18 cellular contexts compared by ENCODE assay signal in the genomic region with DNA sequence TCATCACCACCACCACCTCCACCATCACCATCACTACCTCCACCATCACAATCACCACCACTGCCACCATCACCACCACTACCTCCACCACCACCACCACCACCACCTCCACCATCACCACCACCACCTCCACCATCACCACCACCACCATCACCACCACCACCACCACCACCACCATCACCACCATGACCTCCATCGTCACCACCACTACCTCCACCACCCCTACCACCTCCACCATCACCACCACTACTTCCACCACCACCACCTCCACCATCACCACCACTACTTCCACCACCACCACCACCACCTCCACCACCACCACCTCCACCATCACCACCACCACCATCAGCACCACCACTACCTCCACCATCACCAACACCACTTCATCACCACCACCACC. TPM values are rescaled to one million over a fixed set of nuclear protein-coding genes. Genes with fewer than 3 reads are reported as not detected.
DNase-seq lines count a peak whose midpoint lies in the region; ATAC-seq, FAIRE-seq and TF ChIP-seq lines count a peak whose summit lies in the region.
"Had no signal": no experiment of that assay in that cellular context is flagged by ENCODE, and none has a peak within 500 bp of the region (broad histone marks: within the 10 kb centered on the region; RNA-seq: fewer than 3 reads in every experiment).

No MANE protein-coding gene starts in this region.

- H3K9me1 ChIP-seq in IMR-90 (ENCODE audit: insufficient read depth, low read length), result no peaks in the 10 kb centered on the region

- H3K36me3 ChIP-seq in IMR-90 (ENCODE audit: control insufficient read depth, insufficient read depth, low read length) (no peaks in the 10 kb centered on the region), H1 (ENCODE audit: control insufficient read depth in 2 of 4, insufficient read depth in 4 of 4, low read length in 3 of 4) (no peaks in the 10 kb centered on the region), aorta (ENCODE audit: control insufficient read depth in 1 of 2, insufficient read depth in 2 of 2, low read length in 1 of 2) (no peaks in the 10 kb centered on the region)
- H3K36me3 ChIP-seq: BLaER1 treated with 17β-estradiol and CSF1 and Interleukin-3, amounts not matched to agents 10 nM and 100 nM had no signal

- H2BK12ac ChIP-seq in H1 (ENCODE audit: low read depth, low read length), result peak overlapping the region; percentile 45; the same call in 1 of the 2 replicates

- H4K91ac ChIP-seq in IMR-90 (ENCODE audit: insufficient read depth, low read depth, low read length), result no peak overlapping the region
- peak overlapping the region; percentile 91 for H4K91ac ChIP-seq in H1 (replicated peaks; ENCODE audit: insufficient read length, low read length)

- no TSS peak for BruUV-seq in IMR-90 (replicated peaks; lab: Mats Ljungman, UMichigan)

- no peak for TF ChIP-seq POLR2A in IMR-90 (IDR thresholded peaks at IDR 0.05; ENCODE audit: low read depth, low read length)
- TF ChIP-seq POLR2A in H1 (IDR thresholded peaks at IDR 0.05; ENCODE audit: control extremely low read depth in 1 of 2, low read depth in 2 of 2, low read length in 2 of 2), result no peak

- TF ChIP-seq RAD21 in IMR-90 (IDR thresholded peaks at IDR 0.05; ENCODE audit: low read length) (no peak), H1 (IDR thresholded peaks at IDR 0.05 in 1 of 2, conservative IDR thresholded peaks at IDR 0.05 in 1 of 2; ENCODE audit: low read depth in 2 of 2, low read length in 2 of 2) (no peak)

- H3K4me2 ChIP-seq in IMR-90 (ENCODE audit: low read depth, low read length) (no peak overlapping the region), H1 (ENCODE audit: insufficient read depth in 1 of 2, low read depth in 2 of 2, low read length in 2 of 2) (no peak overlapping the region)
- H3K4me2 ChIP-seq: BLaER1 treated with 17β-estradiol and CSF1 and Interleukin-3, amounts not matched to agents 10 nM and 100 nM; SK-N-SH had no signal

- no peak overlapping the region for H2AFZ ChIP-seq in IMR-90 (replicated peaks; ENCODE audit: low read length, poor library complexity)
- H2AFZ ChIP-seq in H1 (ENCODE audit: low read length), result no peak overlapping the region
- H2AFZ ChIP-seq: GM23248 had no signal

- H3K9ac ChIP-seq in IMR-90 (ENCODE audit: low read depth, low read length), result no peak overlapping the region
- no peak overlapping the region for H3K9ac ChIP-seq in H1 (replicated peaks in 1 of 4; ENCODE audit: extremely low read depth in 1 of 4, low read depth in 3 of 4, low read length in 3 of 4)
- H3K9ac ChIP-seq: BLaER1 treated with 17β-estradiol and CSF1 and Interleukin-3, amounts not matched to agents 10 nM and 100 nM; GM23248; SK-N-SH had no signal

- POLR2A ChIA-PET in IMR-90 (lab: Charles Lee; ENCODE audit: unreplicated experiment), result no interaction called here
- POLR2A ChIA-PET in H1 (lab: Charles Lee; ENCODE audit: partially characterized antibody), result no interaction called here

- TF ChIP-seq EP300 in H1 (IDR thresholded peaks at IDR 0.05; ENCODE audit: borderline replicate concordance in 1 of 2, low read depth in 2 of 2, low read length in 2 of 2), result no peak

- no peak overlapping the region for H2AK5ac ChIP-seq in IMR-90 (ENCODE audit: low read depth, low read length)
- peak overlapping the region; percentile 70; the same call in 1 of the 2 replicates for H2AK5ac ChIP-seq in H1 (ENCODE audit: low read depth, low read length)

- no peaks in the 10 kb centered on the region for H3K79me2 ChIP-seq in H1 (ENCODE audit: control insufficient read depth in 1 of 2, insufficient read depth in 2 of 2, low read length in 2 of 2)

- no peaks in the 10 kb centered on the region for H4K20me1 ChIP-seq in IMR-90 (ENCODE audit: insufficient read depth, low read length)
- peaks cover 0 to 6% of the 10 kb centered on the region in 2 experiments for H4K20me1 ChIP-seq in H1 (replicated peaks in 1 of 2; ENCODE audit: control insufficient read depth in 1 of 2, insufficient read depth in 2 of 2, low read length in 2 of 2)
- H4K20me1 ChIP-seq: BLaER1 treated with 17β-estradiol and CSF1 and Interleukin-3, amounts not matched to agents 10 nM and 100 nM had no signal

- H4K8ac ChIP-seq in IMR-90 (ENCODE audit: low read depth in 2 of 2, low read length in 2 of 2) (no peak overlapping the region), H1 (ENCODE audit: extremely low read depth, insufficient read depth, low read length) (no peak overlapping the region)

- H3K4me1 ChIP-seq in IMR-90 (ENCODE audit: control insufficient read depth, insufficient read depth, low read length) (no peaks in the 10 kb centered on the region), H1 (replicated peaks in 1 of 4; ENCODE audit: control insufficient read depth in 3 of 4, insufficient read depth in 4 of 4, low read length in 3 of 4) (no peaks in the 10 kb centered on the region; a peak in 1 of 7 replicates), aorta (ENCODE audit: control insufficient read depth in 1 of 2, insufficient read depth in 2 of 2, low read length in 2 of 2) (no peaks in the 10 kb centered on the region)

- H2AK9ac ChIP-seq in IMR-90 (replicated peaks; ENCODE audit: low read depth, low read length, poor library complexity), result no peak overlapping the region

- H3K4ac ChIP-seq in IMR-90 (ENCODE audit: low read depth, low read length) (no peak overlapping the region), H1 (replicated peaks; ENCODE audit: insufficient read length, low read depth, low read length) (no peak overlapping the region)

- ATAC-seq in IMR-90 (ENCODE audit: low read depth) (no peak), aorta (ENCODE audit: low FRiP score) (no peak)
- ATAC-seq: HCT116, K562 had no signal

- H2BK5ac ChIP-seq in IMR-90 (ENCODE audit: low read depth, low read length, poor library complexity, severe bottlenecking), result peak overlapping the region; percentile 54
- H2BK5ac ChIP-seq in H1 (ENCODE audit: low read depth, low read length), result no peak overlapping the region; the same call in 1 of the 2 replicates

- H4K5ac ChIP-seq in IMR-90 (ENCODE audit: low read depth, low read length) (no peak overlapping the region), H1 (ENCODE audit: insufficient read length, low read depth, low read length) (no peak overlapping the region)

- no peaks in the 10 kb centered on the region for H3K4me1 Mint-ChIP-seq in osteocyte (ENCODE audit: unreplicated experiment)
- H3K4me1 Mint-ChIP-seq: CD8-positive, alpha-beta memory T cell had no signal

- peaks cover 40% of the 10 kb centered on the region for H3K9me3 Mint-ChIP-seq in osteocyte (ENCODE audit: unreplicated experiment)

- in situ Hi-C loops in IMR-90 (cut with MboI; ENCODE audit: low sequenced_read_pairs), result no loop called here

- no peak overlapping the region for H3K27ac ChIP-seq in IMR-90 (ENCODE audit: insufficient read depth, low read length)
- no peak overlapping the region for H3K27ac ChIP-seq in H1 (ENCODE audit: low read depth, low read length)
- H3K27ac ChIP-seq in aorta (ENCODE audit: low read depth in 1 of 2, low read length in 2 of 2), result no peak overlapping the region
- no peak overlapping the region for H3K27ac ChIP-seq in dorsolateral prefrontal cortex
- H3K27ac ChIP-seq: BLaER1 treated with 17β-estradiol and CSF1 and Interleukin-3, amounts not matched to agents 10 nM and 100 nM; GM23248 had no signal

- H3K27me3 ChIP-seq in IMR-90 (ENCODE audit: control insufficient read depth, insufficient read depth, low read length), result no peaks in the 10 kb centered on the region
- H3K27me3 ChIP-seq in H1 (replicated peaks in 1 of 4; ENCODE audit: control insufficient read depth in 3 of 4, extremely low read depth in 1 of 4, insufficient read depth in 3 of 4, low read length in 3 of 4), result no peaks in the 10 kb centered on the region; a peak in 1 of 7 replicates
- H3K27me3 ChIP-seq in aorta (ENCODE audit: control insufficient read depth in 1 of 2, insufficient read depth in 2 of 2, low read length in 1 of 2), result no peaks in the 10 kb centered on the region
- H3K27me3 ChIP-seq in dorsolateral prefrontal cortex, result no peaks in the 10 kb centered on the region
- H3K27me3 ChIP-seq: BLaER1 treated with 17β-estradiol and CSF1 and Interleukin-3, amounts not matched to agents 10 nM and 100 nM had no signal

- H3K56ac ChIP-seq in IMR-90 (ENCODE audit: extremely low read depth, insufficient read depth, low read length) (no peak overlapping the region), H1 (replicated peaks; ENCODE audit: insufficient read length, low read depth, low read length) (peak overlapping the region; percentile 92)

- CTCF ChIA-PET in IMR-90 (lab: Yijun Ruan, JAX) (no interaction called here), H1 (lab: Charles Lee; ENCODE audit: partially characterized antibody) (interaction anchor here (0.8 kb wide), 1 partner anchor 19 kb away, joined by 3 read pairs; no protein-coding TSS in a partner anchor)

- H2BK15ac ChIP-seq in IMR-90 (ENCODE audit: low read depth, low read length) (no peak overlapping the region), H1 (ENCODE audit: low read length) (peak overlapping the region; percentile 23; the same call in 1 of the 2 replicates)

- no peaks in the 10 kb centered on the region for H3K27me3 Mint-ChIP-seq in osteocyte (ENCODE audit: unreplicated experiment)
- H3K27me3 Mint-ChIP-seq: CD8-positive, alpha-beta memory T cell had no signal

- peaks cover 16% of the 10 kb centered on the region; the same call in 1 of the 2 replicates for H3K23me2 ChIP-seq in H1 (ENCODE audit: low read depth, low read length)

- H3K23ac ChIP-seq in IMR-90 (ENCODE audit: low read depth, low read length) (no peak overlapping the region), H1 (ENCODE audit: insufficient read length) (no peak overlapping the region)

- H3K4me3 ChIP-seq in IMR-90 (ENCODE audit: insufficient read depth, low read depth, low read length), result no peak overlapping the region
- H3K4me3 ChIP-seq in H1 (ENCODE audit: extremely low read depth in 1 of 4, insufficient read depth in 2 of 4, low read depth in 3 of 4, low read length in 4 of 4), result no peak overlapping the region
- H3K4me3 ChIP-seq in aorta (ENCODE audit: low read length in 2 of 2), result no peak overlapping the region
- H3K4me3 ChIP-seq in dorsolateral prefrontal cortex, result no peak overlapping the region
- H3K4me3 ChIP-seq: BLaER1 treated with 17β-estradiol and CSF1 and Interleukin-3, amounts not matched to agents 10 nM and 100 nM; GM23248; K562 had no signal

- H2BK120ac ChIP-seq in IMR-90 (ENCODE audit: low read depth, low read length), result no peak overlapping the region
- H2BK120ac ChIP-seq in H1 (replicated peaks; ENCODE audit: low read depth, low read length), result no peak overlapping the region

- no peak for TF ChIP-seq CTCF in IMR-90 (conservative IDR thresholded peaks at IDR 0.05; ENCODE audit: low read depth, low read length)
- no peak for TF ChIP-seq CTCF in H1 (IDR thresholded peaks at IDR 0.05; ENCODE audit: control extremely low read depth in 1 of 3, insufficient read depth in 1 of 3, low read depth in 1 of 3, low read length in 3 of 3)
- no peak for TF ChIP-seq CTCF in osteocyte (IDR thresholded peaks at IDR 0.05)
- no peak for TF ChIP-seq CTCF in dorsolateral prefrontal cortex (IDR thresholded peaks at IDR 0.05 in 54 of 56, conservative IDR thresholded peaks at IDR 0.05 in 2 of 56; ENCODE audit: low read depth in 1 of 56, partially characterized antibody in 56 of 56)

- no peak overlapping the region for H3K4me3 Mint-ChIP-seq in osteocyte (ENCODE audit: unreplicated experiment)
- H3K4me3 Mint-ChIP-seq: CD8-positive, alpha-beta memory T cell had no signal

- no peak overlapping the region for H3K27ac Mint-ChIP-seq in osteocyte (ENCODE audit: unreplicated experiment)
- H3K27ac Mint-ChIP-seq: CD8-positive, alpha-beta memory T cell had no signal

- H3K79me1 ChIP-seq in IMR-90 (ENCODE audit: low read depth in 1 of 2, low read length in 2 of 2) (no peaks in the 10 kb centered on the region), H1 (ENCODE audit: low read depth, low read length) (no peaks in the 10 kb centered on the region)

- dilution Hi-C loops in IMR-90 (cut with HindIII; ENCODE audit: low sequenced_read_pairs, unreplicated experiment), result no loop called here

- H3K18ac ChIP-seq in IMR-90 (ENCODE audit: low read depth, low read length) (no peak overlapping the region), H1 (ENCODE audit: extremely low read depth, low read length) (no peak overlapping the region)

- peaks cover 29% of the 10 kb centered on the region for H3K9me3 ChIP-seq in IMR-90 (ENCODE audit: control insufficient read depth, insufficient read depth, low read length)
- peaks cover 2 to 10% of the 10 kb centered on the region in 2 experiments; a peak in 2 of 4 replicates for H3K9me3 ChIP-seq in H1 (ENCODE audit: insufficient read depth in 2 of 2, low read depth in 1 of 2, low read length in 1 of 2)
- H3K9me3 ChIP-seq in aorta (ENCODE audit: control insufficient read depth, low read length), result no peaks in the 10 kb centered on the region
- H3K9me3 ChIP-seq: BLaER1 treated with 17β-estradiol and CSF1 and Interleukin-3, amounts not matched to agents 10 nM and 100 nM; SK-N-SH had no signal

- no peak overlapping the region for H2BK20ac ChIP-seq in IMR-90 (ENCODE audit: low read depth, low read length)
- H2BK20ac ChIP-seq in H1 (ENCODE audit: low read length), result 0 out of 2 replicates have a peak overlapping the region, but pooled peaks have one; percentile 13

- 45% methylated on average over 1 of the region's 1 CpG; no CpG with 5 or more reads in 1 of the 2 experiments for WGBS in IMR-90 (ENCODE audit: extremely low coverage in 2 of 2, insufficient read length in 1 of 2), 2 experiments
- 78% methylated on average over 1 of the region's 1 CpG; no CpG with 5 or more reads in 1 of the 2 experiments for WGBS in H1 (ENCODE audit: extremely low coverage in 1 of 2, insufficient coverage in 1 of 2, insufficient read length in 1 of 2, insufficient replicate concordance in 2 of 2, low coverage in 1 of 2, low lambda C conversion rate in 2 of 2, missing lambda C conversion rate in 1 of 2), 2 experiments
- WGBS in aorta, 2 donors, result 100% methylated on average over 1 of the region's 1 CpG

- H3K14ac ChIP-seq in IMR-90 (replicated peaks; ENCODE audit: low read depth, low read length), result no peak overlapping the region
- no peak overlapping the region for H3K14ac ChIP-seq in H1 (ENCODE audit: insufficient read length)

- no peak for FAIRE-seq in H1 (lab: Jason Lieb, UNC)
- FAIRE-seq: K562 had no signal

- no peaks in the 10 kb centered on the region for H3K36me3 Mint-ChIP-seq in osteocyte (ENCODE audit: unreplicated experiment)
- H3K36me3 Mint-ChIP-seq: CD8-positive, alpha-beta memory T cell had no signal

- DNase-seq in IMR-90, result no peak
- no peak for DNase-seq in H1 (ENCODE audit: low read depth in 1 of 2, low spot score in 2 of 2)
- peak; percentile 90 for DNase-seq in osteocyte (ENCODE audit: extremely low spot score, unreplicated experiment)
- DNase-seq in aorta, result peak; percentile 60 to 79
- no peak for DNase-seq in dorsolateral prefrontal cortex
- no peak for DNase-seq in SK-N-DZ (ENCODE audit: low spot score)
- DNase-seq in SHP77 (lab: John Stamatoyannopoulos, UW), result no peak
- DNase-seq: CD8-positive, alpha-beta memory T cell; GM23248; NCI-H1092 treated with DMSO at 0.1 percent for 48 hours; NCI-H748 treated with DMSO at 0.1 percent for 48 hours; Right ventricle myocardium superior; SK-N-SH had no signal

- intact Hi-C loops in IMR-90 (cut with micrococcal nuclease) (no loop called here), aorta (cut with DNase I) (no loop called here), dorsolateral prefrontal cortex (cut with DNase I) (no loop called here)

RNA-seq across cellular contexts. Expression of a gene that starts 23.5 kb away (rescaled TPM):
- not detected in 2 replicates for total RNA-seq in IMR-90 (2012; rRNA removed)
- polyA plus RNA-seq in IMR-90 (2012; rRNA removed), result not detected in 2 replicates
- polyA plus RNA-seq in IMR-90 (2012; cell fraction: cytosol; rRNA removed), result not detected in 2 replicates
- not detected in 2 replicates for polyA plus RNA-seq in IMR-90 (2012; cell fraction: nucleus; rRNA removed; ENCODE audit: low replicate concordance)
- 122 and 131 TPM in 2 replicates for total RNA-seq in H1 (2021; fragmentation: NEBNext Ultra II Directional; extraction: Animal tissue kit (Norgen Biotek cat#: 25700))
- 28.6 and 35.8 TPM in 2 replicates for polyA plus RNA-seq in H1 (2011; rRNA removed)
- polyA plus RNA-seq in H1 (2011; cell fraction: cytosol; rRNA removed), result 35.3 TPM
- 111 TPM for polyA plus RNA-seq in H1 (2011; cell fraction: nucleus; rRNA removed)
- 32.6 to 58.0 TPM (median 43.3 TPM) in 4 replicates for polyA plus RNA-seq in H1 (2012, experiment 1 of 2)
- 12.4 TPM for polyA plus RNA-seq in H1 (2012, experiment 2 of 2)
- 20.7 TPM for polyA plus RNA-seq in H1 (2013, experiment 1 of 2)
- 21.5 TPM for polyA plus RNA-seq in H1 (2013, experiment 2 of 2)
- 515 and 527 TPM in 2 replicates for polyA minus RNA-seq in H1 (2011; rRNA and poly(A)+ RNA removed)
- 70.8 TPM for polyA minus RNA-seq in H1 (2011; cell fraction: cytosol; rRNA and poly(A)+ RNA removed)
- 671 TPM for polyA minus RNA-seq in H1 (2011; cell fraction: nucleus; rRNA and poly(A)+ RNA removed)
- total RNA-seq in osteocyte, result not detected in 2 replicates
- total RNA-seq in aorta, result 1 to 10 TPM; 7.1 to 9.3 TPM
- polyA plus RNA-seq in aorta, result 1 to 10 TPM in 1 of 2 donors, under 1 TPM in 1; 0.56 to 6.4 TPM
- 100 to 1,000 TPM in 118 of 120 experiments, 10 to 100 TPM in 2; 84.8 to 293 (median 161) TPM for total RNA-seq in dorsolateral prefrontal cortex
- polyA plus RNA-seq in SK-N-DZ (2014; cell fraction: cytosol; rRNA removed), result not detected in 2 replicates
- not detected in 2 replicates for polyA plus RNA-seq in SK-N-DZ (2014; cell fraction: nucleus; rRNA removed)
- total RNA-seq: CD8-positive, alpha-beta memory T cell; GM23248; NCI-H460; OCI-LY7 had no signal
- polyA plus RNA-seq: CD8-positive, alpha-beta memory T cell; SK-N-SH had no signal

Comparison
In these comparisons a context has a peak if more than half of its experiments do, and no peak if none do; other contexts are left out.
1. DNase-seq: peak in osteocyte (single experiment) and aorta (2 of 2); none in IMR-90 (single experiment), H1 (0 of 2), dorsolateral prefrontal cortex (0 of 10), SK-N-DZ (single experiment) and SHP77 (0 of 2).
2. RNA of a gene that starts 23.5 kb away (total RNA-seq): 84.8 to 293 TPM in dorsolateral prefrontal cortex and 122 to 131 TPM in H1; 7.1 to 9.3 TPM in aorta, not detected in IMR-90 and not detected in osteocyte; every median in the first group is over 4 times any median in the second.